In the genomic region with DNA sequence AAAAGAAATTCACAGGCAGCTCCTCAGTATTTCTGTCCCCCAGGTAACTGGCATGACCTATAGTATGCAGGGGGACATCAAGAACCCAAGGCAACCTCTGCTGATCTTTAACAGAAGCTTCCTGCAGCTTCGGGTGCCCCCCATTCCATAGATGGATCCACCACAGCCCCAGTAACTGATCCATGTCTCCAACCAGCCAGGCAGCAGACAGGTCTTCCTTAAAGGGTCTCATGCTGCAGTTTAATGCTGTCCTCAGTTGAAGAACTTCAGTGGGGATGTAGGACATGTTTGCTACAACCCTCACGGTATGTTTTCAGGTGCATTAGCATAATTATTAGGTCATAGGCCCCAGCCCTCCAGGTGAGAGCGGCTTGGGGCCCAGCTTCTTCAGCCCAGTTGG, we compare ENCODE assay signal across 7 cellular contexts.
"Had no signal": no experiment of that assay in that cellular context is flagged by ENCODE, and none has a peak within 500 bp of the region (broad histone marks: within the 10 kb centered on the region; RNA-seq: fewer than 3 reads in every experiment).

No MANE protein-coding gene starts in this region.

- H3K27ac ChIP-seq: HL-60 had no signal

- H3K27me3 Mint-ChIP-seq: IgD-negative memory B cell had no signal

- H3K36me3 Mint-ChIP-seq: IgD-negative memory B cell had no signal

- H3K4me3 Mint-ChIP-seq: IgD-negative memory B cell had no signal

- DNase-seq: GOT3, H7, HCEC 1CT, KBM-7 had no signal

- ATAC-seq: HepG2 had no signal

- H3K27ac Mint-ChIP-seq: IgD-negative memory B cell had no signal

- H3K9me3 Mint-ChIP-seq: IgD-negative memory B cell had no signal
